ENCODE assay signal across 13 cellular contexts in genomic region chr3:71393093-71393492, GRCh38.
DNase-seq lines count a peak whose midpoint lies in the region; ATAC-seq, FAIRE-seq and TF ChIP-seq lines count a peak whose summit lies in the region.
"Had no signal": no experiment of that assay in that cellular context is flagged by ENCODE, and none has a peak within 500 bp of the region (broad histone marks: within the 10 kb centered on the region; RNA-seq: fewer than 3 reads in every experiment).

No MANE protein-coding gene starts in this region.

- H4K8ac ChIP-seq in mesenchymal stem cell (ENCODE audit: low read length), result no peak overlapping the region

- no peaks in the 10 kb centered on the region for H3K9me3 Mint-ChIP-seq in osteocyte (ENCODE audit: unreplicated experiment)
- H3K9me3 Mint-ChIP-seq: brain had no signal

- H3K14ac ChIP-seq in mesenchymal stem cell (ENCODE audit: low read length in 2 of 2), result no peak overlapping the region

- H2BK12ac ChIP-seq in mesenchymal stem cell (ENCODE audit: low read length in 2 of 2), result no peak overlapping the region

- ATAC-seq in GM21717 (IDR thresholded peaks at IDR 0.05; ENCODE audit: unreplicated experiment) (peak; percentile 54), HG03558 (IDR thresholded peaks at IDR 0.05; ENCODE audit: extremely low read depth, unreplicated experiment) (peak; percentile 40)

- no peak overlapping the region for H3K18ac ChIP-seq in mesenchymal stem cell (ENCODE audit: low read depth in 1 of 2, low read length in 2 of 2)

- H3K79me1 ChIP-seq in mesenchymal stem cell (replicated peaks; ENCODE audit: low read length, poor library complexity, severe bottlenecking), result peaks cover 21% of the 10 kb centered on the region

- peaks cover 4% of the 10 kb centered on the region for H3K4me1 ChIP-seq in mesenchymal stem cell (ENCODE audit: control insufficient read depth, insufficient read depth, low read depth, low read length)

- H4K91ac ChIP-seq in mesenchymal stem cell (ENCODE audit: low read length), result no peak overlapping the region

- H2BK5ac ChIP-seq in mesenchymal stem cell (ENCODE audit: low read depth, low read length, poor library complexity, severe bottlenecking), result no peak overlapping the region

- H2BK120ac ChIP-seq in mesenchymal stem cell (ENCODE audit: low read depth, low read length), result no peak overlapping the region

- no peak overlapping the region for H3K23ac ChIP-seq in mesenchymal stem cell (ENCODE audit: low read length in 2 of 2)

- no peaks in the 10 kb centered on the region for H3K27me3 Mint-ChIP-seq in osteocyte (ENCODE audit: unreplicated experiment)
- H3K27me3 Mint-ChIP-seq: brain had no signal

- H3K9me3 ChIP-seq in mesenchymal stem cell (ENCODE audit: control insufficient read depth, low read length), result no peaks in the 10 kb centered on the region
- H3K9me3 ChIP-seq: neutrophil had no signal

- H3K4me3 Mint-ChIP-seq in osteocyte (ENCODE audit: unreplicated experiment), result no peak overlapping the region
- H3K4me3 Mint-ChIP-seq: brain had no signal

- H3K27ac ChIP-seq in mesenchymal stem cell (ENCODE audit: low read length, poor library complexity, severe bottlenecking), result no peak overlapping the region
- H3K27ac ChIP-seq: neutrophil, VCaP had no signal

- 86% methylated on average over 1 of the region's 1 CpG for WGBS in mesenchymal stem cell

- TF ChIP-seq CTCF in epithelial cell of esophagus (IDR thresholded peaks at IDR 0.05; ENCODE audit: insufficient read depth, low read depth, low read length, missing control alignments), result no peak
- no peak for TF ChIP-seq CTCF in osteocyte (IDR thresholded peaks at IDR 0.05)

- H3K27me3 ChIP-seq in mesenchymal stem cell (ENCODE audit: control insufficient read depth in 1 of 2, insufficient read depth in 1 of 2, low read length in 2 of 2), result no peaks in the 10 kb centered on the region
- H3K27me3 ChIP-seq: neutrophil had no signal

- H2AFZ ChIP-seq in mesenchymal stem cell (ENCODE audit: low read depth, low read length), result no peak overlapping the region

- H3K36me3 ChIP-seq in mesenchymal stem cell (ENCODE audit: control insufficient read depth in 1 of 2, insufficient read depth in 2 of 2, low read depth in 1 of 2, low read length in 2 of 2), result no peaks in the 10 kb centered on the region
- H3K36me3 ChIP-seq: neutrophil had no signal

- no peak overlapping the region for H3K9ac ChIP-seq in mesenchymal stem cell (ENCODE audit: low read length)

- H3K4me2 ChIP-seq in mesenchymal stem cell (ENCODE audit: low read length, poor library complexity, severe bottlenecking), result no peak overlapping the region

- no peak for DNase-seq in GM18507 (ENCODE audit: extremely low spot score, insufficient read length, low read depth)
- peak; percentile 65 for DNase-seq in epithelial cell of esophagus (ENCODE audit: low read depth)
- DNase-seq in osteocyte (ENCODE audit: extremely low spot score, unreplicated experiment), result no peak
- no peak for DNase-seq in cerebellum (ENCODE audit: low spot score)
- DNase-seq in mesenchymal stem cell, result no peak
- no peak for DNase-seq in NCI-H82 (lab: John Stamatoyannopoulos, UW)
- DNase-seq: hippocampal formation, NCI-H2227 treated with DMSO at 0.1 percent for 48 hours had no signal

- no peak overlapping the region for H3K4ac ChIP-seq in mesenchymal stem cell (ENCODE audit: low read depth in 1 of 2, low read length in 2 of 2)

- H3K4me3 ChIP-seq in epithelial cell of esophagus (ENCODE audit: low read length) (no peak overlapping the region), mesenchymal stem cell (ENCODE audit: insufficient read depth in 1 of 2, low read depth in 1 of 2, low read length in 2 of 2) (no peak overlapping the region)

- H3K36me3 Mint-ChIP-seq in osteocyte (ENCODE audit: unreplicated experiment), result peaks cover 5% of the 10 kb centered on the region
- H3K36me3 Mint-ChIP-seq: brain had no signal

- no peak overlapping the region for H2BK15ac ChIP-seq in mesenchymal stem cell (ENCODE audit: low read depth, poor library complexity, severe bottlenecking)

- H3K27ac Mint-ChIP-seq in osteocyte (ENCODE audit: unreplicated experiment), result no peak overlapping the region
- H3K27ac Mint-ChIP-seq: brain had no signal

- H3K4me1 Mint-ChIP-seq in osteocyte (ENCODE audit: unreplicated experiment), result peaks cover 68% of the 10 kb centered on the region

- no peak overlapping the region for H2AK5ac ChIP-seq in mesenchymal stem cell (ENCODE audit: low read length, severe bottlenecking)

- peak; percentile 73 for FAIRE-seq in GM18507 (lab: Jason Lieb, UNC)
